ENCODE assay signal across 28 cellular contexts in the genomic region with DNA sequence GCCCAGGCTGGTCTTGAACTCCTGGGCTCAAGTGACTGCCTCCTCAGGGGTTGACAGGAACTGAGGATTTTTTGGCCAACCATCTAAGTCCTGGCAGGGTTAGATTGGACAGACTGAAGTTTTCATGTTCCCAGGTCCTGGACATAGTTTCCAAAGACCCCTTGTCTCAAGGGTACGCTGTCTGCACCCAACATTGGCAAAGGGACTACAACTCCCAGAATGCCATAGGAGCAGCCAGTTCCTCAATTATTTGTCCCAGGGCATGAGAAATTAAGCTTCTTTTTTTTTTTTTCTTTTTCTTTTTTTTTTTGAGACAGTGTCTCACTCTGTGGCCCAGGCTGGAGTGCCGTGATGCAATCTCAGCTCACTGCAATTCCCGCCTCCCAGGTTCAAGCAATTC. TPM values are rescaled to one million over a fixed set of nuclear protein-coding genes. Genes with fewer than 3 reads are reported as not detected.
"Had no signal": no experiment of that assay in that cellular context is flagged by ENCODE, and none has a peak within 500 bp of the region (broad histone marks: within the 10 kb centered on the region; RNA-seq: fewer than 3 reads in every experiment).

No MANE protein-coding gene starts in this region.

- ATAC-seq: activated CD8-positive, alpha-beta T cell treated with anti-CD3 and anti-CD28 coated beads, Interleukin-2, amount 10 ng/mL, durations not matched to agents 7 days and 5 days; naive thymus-derived CD8-positive, alpha-beta T cell; stimulated activated naive B cell treated with anti-CD40 and anti-IgM and Interleukin-4, amounts not matched to agents 10 μg/mL and 1 μg/mL and 100 μg/mL, for 72 hours had no signal

- DNase-seq: activated B cell treated with CpG ODN at 0.5 μM for 24 hours; activated CD4-positive, alpha-beta T cell treated with anti-CD3 and anti-CD28 coated beads, Interleukin-2, amount 10 ng/mL, durations not matched to agents 24 days and 14 days; activated CD8-positive, alpha-beta memory T cell treated with anti-CD3 and anti-CD28 coated beads, Interleukin-2, amount 50 U/mL, for 4 hours; activated CD8-positive, alpha-beta T cell treated with anti-CD3 and anti-CD28 coated beads, Interleukin-2, amount 10 ng/mL, durations not matched to agents 7 days and 5 days; activated effector memory CD4-positive, alpha-beta T cell treated with anti-CD3 and anti-CD28 coated beads, Interleukin-2, amount 50 U/mL, for 16 hours; activated T-cell treated with anti-CD3 and anti-CD28 coated beads, Interleukin-2, amount 50 U/mL, for 48 hours; adrenal gland; foreskin melanocyte; head of caudate nucleus; kidney glomerular epithelial cell; mesenchymal stem cell; naive thymus-derived CD8-positive, alpha-beta T cell; posterior cingulate gyrus; stimulated activated CD4-positive, alpha-beta T cell treated with anti-CD3 and anti-CD28 coated beads, Interleukin-15, amount 100 ng/mL, for 24 hours; stimulated activated CD4-positive, alpha-beta T cell treated with anti-CD3 and anti-CD28 coated beads, Interleukin-4, amount 100 ng/mL, for 1 hour; stimulated activated naive B cell treated with anti-CD40 and anti-IgM and Interleukin-4, amounts not matched to agents 10 μg/mL and 1 μg/mL and 100 μg/mL, for 72 hours; tibial artery had no signal

- H3K27ac ChIP-seq: adrenal gland, epithelial cell of prostate, neutrophil, skin epidermis, tibial artery had no signal

- FAIRE-seq: TTC549, urothelium cell line had no signal

- H3K4me3 ChIP-seq: adrenal gland, skin epidermis, tibial artery had no signal

- H3K27me3 ChIP-seq: adrenal gland, neutrophil, tibial artery had no signal

- H3K9me3 ChIP-seq: adrenal gland, neutrophil, tibial artery had no signal

RNA-seq across cellular contexts. Expression of a gene that starts 30.7 kb away (rescaled TPM):
- total RNA-seq: activated B cell treated with CpG ODN at 0.5 μM for 24 hours; activated CD4-positive, alpha-beta T cell treated with anti-CD3 and anti-CD28 coated beads, Interleukin-2, amount 10 ng/mL, durations not matched to agents 24 days and 14 days; activated CD8-positive, alpha-beta T cell treated with anti-CD3 and anti-CD28 coated beads, Interleukin-2, amount 10 ng/mL, durations not matched to agents 7 days and 5 days; dermis microvascular lymphatic vessel endothelial cell; fibroblast of lung; liver; mucosa of gallbladder; naive thymus-derived CD8-positive, alpha-beta T cell; subcutaneous adipose tissue; T-helper 2 cell treated with Interferon-gamma antibody and Interleukin-4, amounts not matched to agents 100 ng/mL and 5 ng/mL, for 36 hours had no signal
- polyA plus RNA-seq: fibroblast of lung; liver; naive thymus-derived CD8-positive, alpha-beta T cell had no signal
